10 cellular contexts compared by ENCODE assay signal in the genomic region with DNA sequence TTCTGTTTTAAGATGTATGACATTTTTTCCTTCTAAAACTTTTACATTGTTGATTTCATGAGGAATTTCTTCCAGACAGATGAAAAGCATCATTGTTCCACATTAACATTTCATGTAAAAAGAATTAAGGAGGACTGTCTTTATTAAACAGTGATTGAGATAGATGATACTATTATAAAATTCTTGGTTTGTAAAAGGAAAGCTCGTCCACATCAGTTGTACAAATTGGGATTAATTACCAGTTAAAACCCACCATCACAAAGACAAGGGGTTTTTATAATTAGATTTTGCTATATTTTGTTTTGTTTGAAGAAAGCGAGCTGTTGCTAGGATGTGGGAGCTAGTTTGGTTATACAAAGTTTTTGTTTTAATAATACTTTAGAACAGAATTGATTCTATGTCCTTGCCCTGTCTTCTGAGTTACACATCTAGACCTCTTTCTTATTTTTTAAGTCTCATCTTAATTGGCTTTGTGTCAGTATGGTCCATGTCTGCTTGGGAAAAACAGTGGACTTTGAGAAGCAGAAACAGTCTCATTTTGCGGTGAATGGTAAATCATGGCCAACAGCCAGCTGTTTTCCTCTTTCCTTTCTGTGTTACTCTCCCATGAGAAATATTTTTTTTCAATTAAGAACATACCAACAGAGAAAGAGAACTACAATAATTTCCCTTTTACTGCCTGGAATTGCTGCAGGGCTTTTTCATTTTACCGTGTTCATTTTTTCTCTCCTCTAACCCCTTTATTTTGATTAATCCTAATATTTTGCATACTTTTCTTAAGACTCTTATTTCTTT. TPM values are rescaled to one million over a fixed set of nuclear protein-coding genes. Genes with fewer than 3 reads are reported as not detected.
DNase-seq lines count a peak whose midpoint lies in the region; ATAC-seq and TF ChIP-seq lines count a peak whose summit lies in the region.
"Had no signal": no experiment of that assay in that cellular context is flagged by ENCODE, and none has a peak within 500 bp of the region (broad histone marks: within the 10 kb centered on the region; RNA-seq: fewer than 3 reads in every experiment).

No MANE protein-coding gene starts in this region.

- peak; percentile 4 for DNase-seq in KG1 (lab: John Stamatoyannopoulos, UW)
- no peak for DNase-seq in central memory CD8-positive, alpha-beta T cell (ENCODE audit: low spot score in 2 of 2)
- no peak for DNase-seq in natural killer cell
- DNase-seq in effector CD4-positive, alpha-beta T cell = no peak
- no peak for DNase-seq in NCI-H526 (lab: John Stamatoyannopoulos, UW)
- DNase-seq: cortex of kidney had no signal

- H3K9me3 Mint-ChIP-seq in central memory CD8-positive, alpha-beta T cell = no peaks in the 10 kb centered on the region
- H3K9me3 Mint-ChIP-seq in natural killer cell = no peaks in the 10 kb centered on the region

- H3K4me1 Mint-ChIP-seq in central memory CD8-positive, alpha-beta T cell = peaks cover 63% of the 10 kb centered on the region
- H3K4me1 Mint-ChIP-seq in natural killer cell = peaks cover 65 to 72% of the 10 kb centered on the region in 2 donors

- peaks cover 59% of the 10 kb centered on the region for H3K4me1 ChIP-seq in BLaER1

- no peaks in the 10 kb centered on the region for H3K27me3 Mint-ChIP-seq in central memory CD8-positive, alpha-beta T cell
- H3K27me3 Mint-ChIP-seq in natural killer cell (ENCODE audit: low read depth in 2 of 2) = no peaks in the 10 kb centered on the region

- no peak for ATAC-seq in central memory CD8-positive, alpha-beta T cell (replicated peaks; ENCODE audit: extremely low read depth, poor library complexity, severe bottlenecking)
- ATAC-seq in natural killer cell = no peak
- ATAC-seq in GM21526 (IDR thresholded peaks at IDR 0.05; ENCODE audit: low FRiP score, unreplicated experiment) = no peak
- no peak for ATAC-seq in GM21390 (IDR thresholded peaks at IDR 0.05; ENCODE audit: unreplicated experiment)

- H3K36me3 Mint-ChIP-seq in central memory CD8-positive, alpha-beta T cell (ENCODE audit: insufficient read depth) = peaks cover 21% of the 10 kb centered on the region
- no peaks in the 10 kb centered on the region for H3K36me3 Mint-ChIP-seq in natural killer cell

- intact Hi-C loops in natural killer cell (cut with micrococcal nuclease) = loop anchor here (5.0 to 10.0 kb wide), 2 partner anchors 649 to 1289 kb away; partner anchors contain the start of genes CAPZA2 and MDFIC

- H3K36me3 ChIP-seq in BLaER1 = no peaks in the 10 kb centered on the region
- H3K36me3 ChIP-seq: neutrophil had no signal

- H3K9me3 ChIP-seq in BLaER1 = peaks cover 15% of the 10 kb centered on the region
- H3K9me3 ChIP-seq: neutrophil had no signal

- H3K27me3 ChIP-seq in BLaER1 = no peaks in the 10 kb centered on the region
- H3K27me3 ChIP-seq: neutrophil had no signal

- no peak overlapping the region for H3K27ac ChIP-seq in BLaER1

- peak overlapping the region; percentile 98 for H3K27ac Mint-ChIP-seq in central memory CD8-positive, alpha-beta T cell (ENCODE audit: low read depth)
- peak overlapping the region; percentile 84 to 99 for H3K27ac Mint-ChIP-seq in natural killer cell

- H4K20me1 ChIP-seq in BLaER1 = no peaks in the 10 kb centered on the region

- no peak overlapping the region for H3K9ac ChIP-seq in BLaER1

- H3K4me3 ChIP-seq in BLaER1 = no peak overlapping the region

- peak overlapping the region; percentile 51 for H3K4me2 ChIP-seq in BLaER1

- peak overlapping the region; percentile 92 for H3K4me3 Mint-ChIP-seq in central memory CD8-positive, alpha-beta T cell
- H3K4me3 Mint-ChIP-seq in natural killer cell = peak overlapping the region; percentile 93

- TF ChIP-seq CTCF in natural killer cell (IDR thresholded peaks at IDR 0.05) = no peak

RNA-seq across cellular contexts. Expression of gene TES, which starts 3.2 kb away (rescaled TPM):
- total RNA-seq in natural killer cell = 100 to 1,000 TPM; 220 to 269 (median 227) TPM
